36 cellular contexts compared by ENCODE assay signal in the genomic region with DNA sequence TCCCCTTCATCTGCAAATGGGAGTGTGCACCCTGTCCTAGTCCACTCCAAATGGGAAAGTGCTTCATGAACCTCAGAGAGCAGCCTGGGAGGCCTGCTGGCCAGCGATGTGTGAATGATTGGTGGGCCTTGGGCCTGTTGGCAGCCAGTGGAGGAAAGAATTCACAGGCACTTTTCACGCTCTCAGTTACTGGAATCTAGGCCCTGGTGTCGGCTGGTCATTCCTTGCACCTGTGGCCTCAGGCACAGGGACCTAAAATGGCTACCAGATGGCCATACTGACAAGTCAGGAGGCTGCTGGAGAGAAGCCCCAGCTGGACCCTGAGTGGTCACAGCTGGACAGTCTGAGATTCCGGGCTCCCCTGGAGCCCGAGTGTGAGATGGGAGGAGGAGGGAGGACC. TPM values are rescaled to one million over a fixed set of nuclear protein-coding genes. Genes with fewer than 3 reads are reported as not detected.
DNase-seq lines count a peak whose midpoint lies in the region; ATAC-seq, FAIRE-seq and TF ChIP-seq lines count a peak whose summit lies in the region.
"Had no signal": no experiment of that assay in that cellular context is flagged by ENCODE, and none has a peak within 500 bp of the region (broad histone marks: within the 10 kb centered on the region; RNA-seq: fewer than 3 reads in every experiment).

No MANE protein-coding gene starts in this region.

- H3K36me3 ChIP-seq in A673 (ENCODE audit: insufficient read depth, low read length, poor library complexity, severe bottlenecking) (no peaks in the 10 kb centered on the region), WERI-Rb-1 (no peaks in the 10 kb centered on the region), trophoblast cell (ENCODE audit: control insufficient read depth in 1 of 2, insufficient read depth in 2 of 2, low read length in 2 of 2) (no peaks in the 10 kb centered on the region)
- H3K36me3 ChIP-seq: BLaER1, esophagus squamous epithelium, lower lobe of right lung, neural progenitor cell, stomach, tibial artery had no signal

- H3K27ac ChIP-seq in A673 (ENCODE audit: low read depth, low read length, poor library complexity, severe bottlenecking) (peak overlapping the region; percentile 3), WERI-Rb-1 (peak overlapping the region; percentile 30), right cardiac atrium (ENCODE audit: low read length) (peak overlapping the region; percentile 68), trophoblast cell (ENCODE audit: low read depth, low read length) (no peak overlapping the region)
- H3K27ac ChIP-seq: A549, BLaER1, lower lobe of right lung, neural progenitor cell had no signal

- no peak overlapping the region for H2BK120ac ChIP-seq in trophoblast cell (ENCODE audit: insufficient read depth, low read length, poor library complexity)

- TF ChIP-seq CTCF in A673 (conservative IDR thresholded peaks at IDR 0.05; ENCODE audit: low read depth, low read length) (no peak), WERI-Rb-1 (IDR thresholded peaks at IDR 0.05; ENCODE audit: low read depth, low read length) (no peak), D721Med (IDR thresholded peaks at IDR 0.05; ENCODE audit: insufficient read depth, missing control alignments) (no peak)

- H3K9ac ChIP-seq in trophoblast cell (ENCODE audit: low read length), result no peak overlapping the region
- H3K9ac ChIP-seq: BLaER1, neural progenitor cell had no signal

- peak overlapping the region; percentile 29 for H2BK12ac ChIP-seq in trophoblast cell (ENCODE audit: low read length)

- no peak overlapping the region for H2BK5ac ChIP-seq in trophoblast cell (ENCODE audit: low read depth, low read length, poor library complexity)

- H4K8ac ChIP-seq in trophoblast cell (ENCODE audit: low read depth, low read length), result no peak overlapping the region

- DNase-seq in A673 (ENCODE audit: low spot score) (no peak), WERI-Rb-1 (no peak), right cardiac atrium (peak in 1 of 3 donors; percentile 71), trophoblast cell (no peak), D721Med (ENCODE audit: insufficient read length, low spot score) (no peak), NCI-H82 treated with DMSO at 0.1 percent for 48 hours (lab: John Stamatoyannopoulos, UW; ENCODE audit: unreplicated experiment) (no peak), AG08395 (ENCODE audit: low spot score) (no peak), NCI-H748 treated with DMSO at 0.1 percent for 48 hours (lab: John Stamatoyannopoulos, UW) (no peak)
- DNase-seq: activated CD4-positive, alpha-beta T cell treated with anti-CD3 and anti-CD28 coated beads, Interleukin-2, amount 10 ng/mL, durations not matched to agents 24 days and 14 days; activated effector memory CD4-positive, alpha-beta T cell treated with anti-CD3 and anti-CD28 coated beads, Interleukin-2, amount 50 U/mL, for 16 hours; activated T-cell treated with anti-CD3 and anti-CD28 coated beads, Interleukin-2, amount 50 U/mL, for 1 hour; Caco-2; cerebellar nuclear complex; DND-41; esophagus squamous epithelium; foreskin melanocyte; HCEC 1CT; hippocampal formation; KBM-7; lower lobe of right lung; MM.1S; mucosa of descending colon; NCI-H1417 treated with DMSO at 0.1 percent for 48 hours; NCI-H2081; NCI-H774; stomach; tibial artery had no signal

- H3K4me3 ChIP-seq in A673 (ENCODE audit: low read depth, low read length, poor library complexity, severe bottlenecking) (no peak overlapping the region), WERI-Rb-1 (ENCODE audit: low read depth, low read length) (no peak overlapping the region), right cardiac atrium (ENCODE audit: low read length) (no peak overlapping the region), trophoblast cell (ENCODE audit: low read depth, low read length) (no peak overlapping the region)
- H3K4me3 ChIP-seq: A549, BLaER1, esophagus squamous epithelium, lower lobe of right lung, mucosa of descending colon, neural progenitor cell, stomach, tibial artery had no signal

- H3K9me3 ChIP-seq in A673 (ENCODE audit: low read depth, low read length, poor library complexity, severe bottlenecking), result no peaks in the 10 kb centered on the region
- no peaks in the 10 kb centered on the region for H3K9me3 ChIP-seq in WERI-Rb-1 (ENCODE audit: severe bottlenecking)
- no peaks in the 10 kb centered on the region for H3K9me3 ChIP-seq in right cardiac atrium (ENCODE audit: control insufficient read depth, low read length)
- no peaks in the 10 kb centered on the region for H3K9me3 ChIP-seq in trophoblast cell (ENCODE audit: insufficient read depth, low read depth, low read length)
- H3K9me3 ChIP-seq: A549, BLaER1, Caco-2, esophagus squamous epithelium, lower lobe of right lung, mucosa of descending colon, stomach, tibial artery had no signal

- peaks cover 17% of the 10 kb centered on the region for H3K4me1 ChIP-seq in A673 (ENCODE audit: insufficient read depth, low read length, poor library complexity, severe bottlenecking)
- peaks cover 3% of the 10 kb centered on the region for H3K4me1 ChIP-seq in right cardiac atrium (ENCODE audit: control insufficient read depth, insufficient read depth, low read length)
- peaks cover 25 to 30% of the 10 kb centered on the region in 2 experiments for H3K4me1 ChIP-seq in trophoblast cell (ENCODE audit: control insufficient read depth in 1 of 2, insufficient read depth in 2 of 2, low read length in 2 of 2)

- no TSS peak for BruUV-seq in A673 (replicated peaks; lab: Mats Ljungman, UMichigan)

- H3K4ac ChIP-seq in trophoblast cell (ENCODE audit: low read depth, low read length), result no peak overlapping the region

- H3K27me3 ChIP-seq in A673 (replicated peaks; ENCODE audit: insufficient read depth, low read depth, low read length, poor library complexity) (no peaks in the 10 kb centered on the region), WERI-Rb-1 (ENCODE audit: insufficient read depth, low read depth, severe bottlenecking) (no peaks in the 10 kb centered on the region), right cardiac atrium (ENCODE audit: control insufficient read depth, insufficient read depth) (no peaks in the 10 kb centered on the region), trophoblast cell (ENCODE audit: insufficient read depth, low read length) (no peaks in the 10 kb centered on the region)
- H3K27me3 ChIP-seq: esophagus squamous epithelium, neural progenitor cell, stomach, tibial artery had no signal

- no peak overlapping the region for H4K12ac ChIP-seq in trophoblast cell (ENCODE audit: low read depth, low read length)

- 53% methylated on average over 5 of the region's 5 CpGs for WGBS in right cardiac atrium
- no CpG with 5 or more reads among the region's 5 CpGs for WGBS in trophoblast cell (ENCODE audit: extremely low coverage, insufficient coverage, insufficient read length)

- no peak for FAIRE-seq in D721Med (lab: Jason Lieb, UNC)
- FAIRE-seq: A549, astrocyte, endometrium, GM18507 had no signal

- peaks cover 2% of the 10 kb centered on the region for H3K79me1 ChIP-seq in trophoblast cell (ENCODE audit: low read length)

- H2AK5ac ChIP-seq in trophoblast cell (ENCODE audit: low read length), result peak overlapping the region; percentile 61

- no peaks in the 10 kb centered on the region for H3K79me2 ChIP-seq in trophoblast cell (ENCODE audit: control insufficient read depth, insufficient read depth, low read length, poor library complexity)

- peak overlapping the region; percentile 15 for H3K14ac ChIP-seq in trophoblast cell (ENCODE audit: low read length)

- CTCF ChIA-PET in A673 (lab: Charles Lee), result no interaction called here

- ATAC-seq in right cardiac atrium, result peak; percentile 18 to 37
- ATAC-seq: A549, lower lobe of right lung, mucosa of descending colon had no signal

- H4K91ac ChIP-seq in trophoblast cell (ENCODE audit: low read depth, low read length), result peak overlapping the region; percentile 16

- no peak overlapping the region for H3K18ac ChIP-seq in trophoblast cell (ENCODE audit: low read length)

- H2AFZ ChIP-seq in trophoblast cell (ENCODE audit: insufficient read depth, low read length, poor library complexity), result no peak overlapping the region
- H2AFZ ChIP-seq: neural progenitor cell had no signal

- no peak overlapping the region for H3K4me2 ChIP-seq in trophoblast cell (ENCODE audit: low read length)
- H3K4me2 ChIP-seq: A549, BLaER1, neural progenitor cell had no signal

- no peak overlapping the region for H3K23ac ChIP-seq in trophoblast cell (ENCODE audit: low read length)

- intact Hi-C loops in A673 (cut with micrococcal nuclease; ENCODE audit: unreplicated experiment) (no loop called here), right cardiac atrium (cut with DNase I) (no loop called here)

- POLR2A ChIA-PET in A673 (lab: Charles Lee; ENCODE audit: low non-redundant PET), result no interaction called here

RNA-seq across cellular contexts. Expression of gene EDN2, which starts 18.4 kb away (rescaled TPM):
- total RNA-seq in A673 (2021) (not detected in 2 replicates), right cardiac atrium (under 1 TPM; 0.31 to 0.56 (median 0.38) TPM)
- polyA plus RNA-seq in right cardiac atrium, result 0.07 TPM
- polyA plus RNA-seq in trophoblast cell (2013), result 0.14 and 0.19 TPM in 2 replicates
- total RNA-seq: activated CD4-positive, alpha-beta T cell treated with anti-CD3 and anti-CD28 coated beads, Interleukin-2, amount 10 ng/mL, durations not matched to agents 24 days and 14 days; activated CD8-positive, alpha-beta memory T cell treated with anti-CD3 and anti-CD28 coated beads for 36 hours; Caco-2; dermis microvascular lymphatic vessel endothelial cell; HT1080 had no signal
